Comparison of ENCODE assay signal across 8 cellular contexts in genomic region chr5:43192558-43193170, GRCh38.
DNase-seq lines count a peak whose midpoint lies in the region; ATAC-seq lines count a peak whose summit lies in the region.

No MANE protein-coding gene starts in this region.

- no peaks in the 10 kb centered on the region for H3K27me3 ChIP-seq in endocrine pancreas (ENCODE audit: control insufficient read depth, insufficient read depth, low read length)

- in situ Hi-C loops in ACHN (cut with HindIII; ENCODE audit: low pct_ligation_motif_present, low pct_unique_long_range_greater_than_20kb, low sequenced_read_pairs), result no loop called here

- peak overlapping the region; percentile 95 to 99 for H3K27ac Mint-ChIP-seq in stimulated activated naive CD8-positive, alpha-beta T cell treated with anti-CD3 and anti-CD28 coated beads, Interleukin-15, amount 100 ng/mL, for 72 hours

- DNase-seq in ACHN, result peak; percentile 15
- DNase-seq in activated CD4-positive, alpha-beta T cell treated with anti-CD3 and anti-CD28 coated beads, Interleukin-2, amount 50 U/mL, for 1 hour, result peak; percentile 15
- DNase-seq in midbrain (lab: John Stamatoyannopoulos, UW), result peak; percentile 75
- DNase-seq in stimulated activated naive CD8-positive, alpha-beta T cell treated with anti-CD3 and anti-CD28 coated beads, Interleukin-15, amount 100 ng/mL, for 72 hours, result peak; percentile 30 to 37
- DNase-seq in SKM-1 treated with dmso at 0.1 percent for 144 hours (lab: John Stamatoyannopoulos, UW; ENCODE audit: unreplicated experiment), result no peak

- H3K4me1 Mint-ChIP-seq in stimulated activated naive CD8-positive, alpha-beta T cell treated with anti-CD3 and anti-CD28 coated beads, Interleukin-15, amount 100 ng/mL, for 72 hours, result peaks cover 47% of the 10 kb centered on the region

- H3K9me3 Mint-ChIP-seq in stimulated activated naive CD8-positive, alpha-beta T cell treated with anti-CD3 and anti-CD28 coated beads, Interleukin-15, amount 100 ng/mL, for 72 hours, result no peaks in the 10 kb centered on the region

- H3K9me3 ChIP-seq in endocrine pancreas (ENCODE audit: control insufficient read depth, low read length), result no peaks in the 10 kb centered on the region

- H3K36me3 ChIP-seq in endocrine pancreas (ENCODE audit: control insufficient read depth, insufficient read depth, low read length), result no peaks in the 10 kb centered on the region

- peak overlapping the region; percentile 92 to 94 for H3K4me3 Mint-ChIP-seq in stimulated activated naive CD8-positive, alpha-beta T cell treated with anti-CD3 and anti-CD28 coated beads, Interleukin-15, amount 100 ng/mL, for 72 hours

- peaks cover 17% of the 10 kb centered on the region for H3K27me3 Mint-ChIP-seq in stimulated activated naive CD8-positive, alpha-beta T cell treated with anti-CD3 and anti-CD28 coated beads, Interleukin-15, amount 100 ng/mL, for 72 hours

- H3K4me3 ChIP-seq in endocrine pancreas (ENCODE audit: control insufficient read depth, insufficient read depth, low read length), result peak overlapping the region; percentile 91

- peak overlapping the region; percentile 36 for H3K9ac ChIP-seq in endocrine pancreas (ENCODE audit: control insufficient read depth, insufficient read depth, low read length)

- peaks cover 5% of the 10 kb centered on the region for H3K4me1 ChIP-seq in endocrine pancreas (ENCODE audit: control insufficient read depth, insufficient read depth, low read length)

- peak; percentile 14 for ATAC-seq in GM19025 (IDR thresholded peaks at IDR 0.05; ENCODE audit: low read depth, unreplicated experiment)
- ATAC-seq in HG03280 (IDR thresholded peaks at IDR 0.05; ENCODE audit: unreplicated experiment), result peak; percentile 29
- peak; percentile 45 for ATAC-seq in stimulated activated naive CD8-positive, alpha-beta T cell treated with anti-CD3 and anti-CD28 coated beads, Interleukin-15, amount 100 ng/mL, for 72 hours
